Comparison of ENCODE assay signal across 31 cellular contexts in genomic region chrX:18573556-18573955, GRCh38.
"Had no signal": no experiment of that assay in that cellular context is flagged by ENCODE, and none has a peak within 500 bp of the region (broad histone marks: within the 10 kb centered on the region; RNA-seq: fewer than 3 reads in every experiment).

No MANE protein-coding gene starts in this region.

- DNase-seq: activated CD4-positive, alpha-beta memory T cell treated with anti-CD3 and anti-CD28 coated beads, Interleukin-2, amount 10 ng/mL, durations not matched to agents 7 days and 5 days; activated CD4-positive, alpha-beta T cell treated with anti-CD3 and anti-CD28 coated beads for 1 hour; activated CD4-positive, alpha-beta T cell treated with anti-CD3 and anti-CD28 coated beads for 48 hours; activated CD4-positive, CD25-positive, alpha-beta regulatory T cell; activated CD8-positive, alpha-beta memory T cell treated with anti-CD3 and anti-CD28 coated beads for 24 hours; activated CD8-positive, alpha-beta memory T cell treated with anti-CD3 and anti-CD28 coated beads, Interleukin-2, amount 10 ng/mL, durations not matched to agents 7 days and 5 days; activated CD8-positive, alpha-beta memory T cell treated with anti-CD3 and anti-CD28 coated beads, Interleukin-2, amount 50 U/mL, for 48 hours; activated effector memory CD4-positive, alpha-beta T cell treated with Interleukin-2 at 50 U/mL for 16 hours; activated naive CD4-positive, alpha-beta T cell treated with anti-CD3 and anti-CD28 coated beads, Interleukin-2, amount 10 ng/mL, durations not matched to agents 7 days and 5 days; activated naive CD8-positive, alpha-beta T cell treated with anti-CD3 and anti-CD28 coated beads for 36 hours; activated T-cell treated with anti-CD3 and anti-CD28 coated beads, Interleukin-2, amount 50 U/mL, for 48 hours; amniotic stem cell; aorta; caudate nucleus; Karpas-422; KBM-7; NCI-H1105 treated with DMSO at 0.1 percent for 48 hours; NCI-H1436; NCI-H1694; NCI-H1930; NCI-H2081 treated with DMSO at 0.1 percent for 48 hours; NCI-H345; NCI-H524 treated with DMSO at 0.1 percent for 48 hours; PC-3; Peyer's patch; RPMI8226; SW 1271; T-helper 1 cell; T-helper 2 cell; T-helper 9 cell had no signal

- H3K4me3 ChIP-seq: Peyer's patch had no signal

- H3K27ac Mint-ChIP-seq: activated CD4-positive, alpha-beta memory T cell treated with anti-CD3 and anti-CD28 coated beads, Interleukin-2, amount 10 ng/mL, durations not matched to agents 7 days and 5 days; activated CD8-positive, alpha-beta memory T cell treated with anti-CD3 and anti-CD28 coated beads, Interleukin-2, amount 10 ng/mL, durations not matched to agents 7 days and 5 days; activated naive CD4-positive, alpha-beta T cell treated with anti-CD3 and anti-CD28 coated beads, Interleukin-2, amount 10 ng/mL, durations not matched to agents 7 days and 5 days; activated naive CD8-positive, alpha-beta T cell treated with anti-CD3 and anti-CD28 coated beads for 36 hours had no signal

- H3K4me1 ChIP-seq: Peyer's patch had no signal

- H3K27me3 Mint-ChIP-seq: activated CD4-positive, alpha-beta memory T cell treated with anti-CD3 and anti-CD28 coated beads, Interleukin-2, amount 10 ng/mL, durations not matched to agents 7 days and 5 days; activated CD8-positive, alpha-beta memory T cell treated with anti-CD3 and anti-CD28 coated beads, Interleukin-2, amount 10 ng/mL, durations not matched to agents 7 days and 5 days; activated naive CD4-positive, alpha-beta T cell treated with anti-CD3 and anti-CD28 coated beads, Interleukin-2, amount 10 ng/mL, durations not matched to agents 7 days and 5 days; activated naive CD8-positive, alpha-beta T cell treated with anti-CD3 and anti-CD28 coated beads for 36 hours had no signal

- H3K4me3 Mint-ChIP-seq: activated CD4-positive, alpha-beta memory T cell treated with anti-CD3 and anti-CD28 coated beads, Interleukin-2, amount 10 ng/mL, durations not matched to agents 7 days and 5 days; activated CD8-positive, alpha-beta memory T cell treated with anti-CD3 and anti-CD28 coated beads, Interleukin-2, amount 10 ng/mL, durations not matched to agents 7 days and 5 days; activated naive CD4-positive, alpha-beta T cell treated with anti-CD3 and anti-CD28 coated beads, Interleukin-2, amount 10 ng/mL, durations not matched to agents 7 days and 5 days; activated naive CD8-positive, alpha-beta T cell treated with anti-CD3 and anti-CD28 coated beads for 36 hours had no signal

- ATAC-seq: activated CD8-positive, alpha-beta memory T cell treated with anti-CD3 and anti-CD28 coated beads, Interleukin-2, amount 10 ng/mL, durations not matched to agents 7 days and 5 days; PC-3 had no signal

- H3K4me1 Mint-ChIP-seq: activated CD4-positive, alpha-beta memory T cell treated with anti-CD3 and anti-CD28 coated beads, Interleukin-2, amount 10 ng/mL, durations not matched to agents 7 days and 5 days; activated CD8-positive, alpha-beta memory T cell treated with anti-CD3 and anti-CD28 coated beads, Interleukin-2, amount 10 ng/mL, durations not matched to agents 7 days and 5 days; activated naive CD4-positive, alpha-beta T cell treated with anti-CD3 and anti-CD28 coated beads, Interleukin-2, amount 10 ng/mL, durations not matched to agents 7 days and 5 days; activated naive CD8-positive, alpha-beta T cell treated with anti-CD3 and anti-CD28 coated beads for 36 hours had no signal

- H3K9me3 Mint-ChIP-seq: activated CD4-positive, alpha-beta memory T cell treated with anti-CD3 and anti-CD28 coated beads, Interleukin-2, amount 10 ng/mL, durations not matched to agents 7 days and 5 days; activated naive CD4-positive, alpha-beta T cell treated with anti-CD3 and anti-CD28 coated beads, Interleukin-2, amount 10 ng/mL, durations not matched to agents 7 days and 5 days; activated naive CD8-positive, alpha-beta T cell treated with anti-CD3 and anti-CD28 coated beads for 36 hours had no signal

- H3K36me3 ChIP-seq: Peyer's patch had no signal

- H3K36me3 Mint-ChIP-seq: activated CD8-positive, alpha-beta memory T cell treated with anti-CD3 and anti-CD28 coated beads, Interleukin-2, amount 10 ng/mL, durations not matched to agents 7 days and 5 days; activated naive CD4-positive, alpha-beta T cell treated with anti-CD3 and anti-CD28 coated beads, Interleukin-2, amount 10 ng/mL, durations not matched to agents 7 days and 5 days; activated naive CD8-positive, alpha-beta T cell treated with anti-CD3 and anti-CD28 coated beads for 36 hours had no signal

- H3K9me3 ChIP-seq: Peyer's patch had no signal

- H3K27ac ChIP-seq: Peyer's patch, VCaP had no signal

- H3K27me3 ChIP-seq: Peyer's patch had no signal
